Comparison of ENCODE assay signal across 9 cellular contexts in the genomic region with DNA sequence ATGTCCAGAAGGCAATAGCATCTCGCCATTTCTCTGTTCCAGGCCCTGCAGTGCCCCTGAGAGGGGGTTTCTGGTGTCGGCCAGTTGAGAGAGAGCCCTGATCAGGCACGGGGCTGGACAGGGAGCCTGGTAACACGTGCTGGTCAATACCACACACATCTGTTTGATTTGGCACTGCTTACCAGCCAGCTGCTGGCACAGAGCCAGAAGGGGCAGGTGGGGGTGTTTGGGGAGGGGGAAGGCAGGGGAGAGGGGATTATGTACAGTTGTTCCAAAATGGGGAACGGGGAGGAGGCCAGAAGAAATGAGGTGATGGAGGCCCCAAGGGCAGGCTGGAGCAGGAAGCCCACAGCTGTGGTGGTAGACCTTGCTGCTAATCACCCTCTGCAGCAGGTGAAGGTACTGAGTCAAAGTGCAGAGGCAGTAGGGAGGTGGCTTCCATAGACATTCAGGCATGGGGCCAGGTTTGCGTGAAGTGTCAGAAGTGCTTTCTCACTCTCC.
DNase-seq lines count a peak whose midpoint lies in the region; ATAC-seq and TF ChIP-seq lines count a peak whose summit lies in the region.
"Had no signal": no experiment of that assay in that cellular context is flagged by ENCODE, and none has a peak within 500 bp of the region (broad histone marks: within the 10 kb centered on the region; RNA-seq: fewer than 3 reads in every experiment).

No MANE protein-coding gene starts in this region.

- H3K9me3 ChIP-seq in effector memory CD4-positive, alpha-beta T cell (ENCODE audit: control insufficient read depth, low read length): no peaks in the 10 kb centered on the region
- H3K9me3 ChIP-seq in stomach: no peaks in the 10 kb centered on the region

- no peak for ATAC-seq in GM19351 (IDR thresholded peaks at IDR 0.05; ENCODE audit: unreplicated experiment)
- ATAC-seq in GM19328 (IDR thresholded peaks at IDR 0.05; ENCODE audit: unreplicated experiment): no peak
- ATAC-seq: Right ventricle myocardium inferior had no signal

- H3K27ac ChIP-seq in effector memory CD4-positive, alpha-beta T cell (ENCODE audit: insufficient read depth, low read length, poor library complexity, severe bottlenecking): peak overlapping the region; percentile 59
- H3K27ac ChIP-seq in stomach: peak overlapping the region in 4 of 5 donors; percentile 3 to 52 (median 48)

- intact Hi-C loops in stomach (cut with DNase I; ENCODE audit: low total_unique reads): no loop called here

- no peak for TF ChIP-seq EP300 in stomach (IDR thresholded peaks at IDR 0.05)

- 31 to 45% (median 38%) methylated on average over 6 of the region's 6 CpGs for WGBS in stomach, 5 donors

- peak overlapping the region; percentile 24 for H3K4me3 ChIP-seq in effector memory CD4-positive, alpha-beta T cell (ENCODE audit: insufficient read depth, low read depth, low read length, poor library complexity, severe bottlenecking)
- H3K4me3 ChIP-seq in stomach: no peak overlapping the region

- DNase-seq in activated gamma-delta T cell treated with Interleukin-2 at 50 U/mL for 16 hours (peak; percentile 17), activated gamma-delta T cell (lab: John Stamatoyannopoulos, UW) (no peak), NCI-H446 treated with DMSO at 0.1 percent for 48 hours (lab: John Stamatoyannopoulos, UW) (peak; percentile 10), stomach (peak; percentile 44), HuH-7 (ENCODE audit: low spot score) (no peak)
- DNase-seq in effector memory CD4-positive, alpha-beta T cell: peak in 1 of 3 donors; percentile 21

- no peaks in the 10 kb centered on the region for H3K36me3 ChIP-seq in effector memory CD4-positive, alpha-beta T cell (ENCODE audit: control insufficient read depth, insufficient read depth, low read length)
- H3K36me3 ChIP-seq in stomach: no peaks in the 10 kb centered on the region

- no peak for TF ChIP-seq POLR2A in stomach (IDR thresholded peaks at IDR 0.05)

- peaks cover 20% of the 10 kb centered on the region for H3K4me1 ChIP-seq in effector memory CD4-positive, alpha-beta T cell (ENCODE audit: control insufficient read depth, insufficient read depth, low read length, poor library complexity, severe bottlenecking)
- peaks cover 8 to 30% (median 20%) of the 10 kb centered on the region in 4 donors for H3K4me1 ChIP-seq in stomach

- no peak for TF ChIP-seq CTCF in stomach (IDR thresholded peaks at IDR 0.05)

- no peaks in the 10 kb centered on the region for H3K27me3 ChIP-seq in effector memory CD4-positive, alpha-beta T cell (replicated peaks; ENCODE audit: control insufficient read depth, insufficient read depth, low read length, poor library complexity, severe bottlenecking)
- no peaks in the 10 kb centered on the region for H3K27me3 ChIP-seq in stomach

Comparison
In these comparisons a context has a peak if more than half of its experiments do, and no peak if none do; other contexts are left out.
1. DNase-seq: peak in activated gamma-delta T cell treated with Interleukin-2 at 50 U/mL for 16 hours (single experiment), NCI-H446 treated with DMSO at 0.1 percent for 48 hours (single experiment) and stomach (single experiment); none in activated gamma-delta T cell (single experiment) and HuH-7 (single experiment).